ENCODE assay signal across 11 cellular contexts in genomic region chr1:30757976-30758688, GRCh38. TPM values are rescaled to one million over a fixed set of nuclear protein-coding genes. Genes with fewer than 3 reads are reported as not detected.
A peak's percentile ranks its signal among the peaks of the same experiment; 100 is the strongest.
DNase-seq lines count a peak whose midpoint lies in the region; TF ChIP-seq lines count a peak whose summit lies in the region.
"Had no signal": no experiment of that assay in that cellular context is flagged by ENCODE, and none has a peak within 500 bp of the region (broad histone marks: within the 10 kb centered on the region; RNA-seq: fewer than 3 reads in every experiment).

No MANE protein-coding gene starts in this region.

- no peak overlapping the region for H3K4ac ChIP-seq in neuronal stem cell (ENCODE audit: low read length)

- H2AK5ac ChIP-seq in neuronal stem cell (ENCODE audit: low read depth, low read length), result no peak overlapping the region

- no peak overlapping the region for H4K91ac ChIP-seq in neuronal stem cell (ENCODE audit: low read depth, low read length, poor library complexity)

- WGBS in adrenal gland, 4 donors, result 67 to 78% (median 69%) methylated on average over 8 to 9 of the region's 9 CpGs
- WGBS in neuronal stem cell (ENCODE audit: extremely low coverage in 2 of 2, insufficient read length in 2 of 2, insufficient replicate concordance in 1 of 2), 2 donors, result no CpG with 5 or more reads among the region's 9 CpGs

- peaks cover 26 to 35% of the 10 kb centered on the region in 2 donors for H3K36me3 Mint-ChIP-seq in CD14-positive monocyte

- H3K14ac ChIP-seq in neuronal stem cell (ENCODE audit: low read length), result peak overlapping the region; percentile 43

- TF ChIP-seq POLR2A in adrenal gland (IDR thresholded peaks at IDR 0.05), result no peak

- no peak overlapping the region for H2AFZ ChIP-seq in neuronal stem cell (ENCODE audit: low read length)

- H3K4me1 Mint-ChIP-seq in CD14-positive monocyte, result peaks cover 64% of the 10 kb centered on the region

- intact Hi-C loops in CD14-positive monocyte (cut with micrococcal nuclease), result loop anchor here (2.0 kb wide), 2 partner anchors 21 to 39 kb away; no protein-coding TSS in a partner anchor
- intact Hi-C loops in adrenal gland (cut with DNase I), result no loop called here

- H3K27ac ChIP-seq in adrenal gland, result peak overlapping the region in 4 of 5 donors; percentile 33 to 94 (median 77)
- H3K27ac ChIP-seq in neuronal stem cell (replicated peaks; ENCODE audit: low read length), result no peak overlapping the region

- no peaks in the 10 kb centered on the region for H3K9me3 ChIP-seq in adrenal gland (replicated peaks in 1 of 3)
- H3K9me3 ChIP-seq in neuronal stem cell (replicated peaks in 1 of 2; ENCODE audit: control insufficient read depth in 2 of 2, insufficient read depth in 1 of 2, low read depth in 1 of 2, low read length in 2 of 2), result peaks cover 0 to 3% of the 10 kb centered on the region in 2 donors

- H3K4me1 ChIP-seq in adrenal gland (replicated peaks in 1 of 2) (peaks cover under 1 to 7% of the 10 kb centered on the region in 2 donors), neuronal stem cell (ENCODE audit: control insufficient read depth in 2 of 2, insufficient read depth in 1 of 2, low read depth in 1 of 2, low read length in 2 of 2) (peaks cover 14 to 24% of the 10 kb centered on the region in 2 donors)

- H3K4me3 Mint-ChIP-seq in CD14-positive monocyte, result peak overlapping the region; percentile 82 to 92

- peaks cover 0 to 10% (median 3%) of the 10 kb centered on the region in 7 donors for H3K9me3 Mint-ChIP-seq in CD14-positive monocyte

- H3K18ac ChIP-seq in neuronal stem cell (ENCODE audit: low read length), result no peak overlapping the region

- no peak overlapping the region for H2BK5ac ChIP-seq in neuronal stem cell (ENCODE audit: low read length)

- no peaks in the 10 kb centered on the region for H3K79me1 ChIP-seq in neuronal stem cell (ENCODE audit: low read depth, low read length)

- no peak overlapping the region for H4K8ac ChIP-seq in neuronal stem cell (ENCODE audit: low read depth, low read length)

- H2BK12ac ChIP-seq in neuronal stem cell (ENCODE audit: low read length), result no peak overlapping the region

- no peaks in the 10 kb centered on the region for H3K27me3 Mint-ChIP-seq in CD14-positive monocyte (ENCODE audit: low read depth in 3 of 3)

- no peak overlapping the region for H3K4me2 ChIP-seq in neuronal stem cell (ENCODE audit: insufficient read depth, low read length, poor library complexity, severe bottlenecking)

- H3K27ac Mint-ChIP-seq in CD14-positive monocyte, result peak overlapping the region; percentile 99 to 100 (median 100)

- no peak for TF ChIP-seq CTCF in CD14-positive monocyte (IDR thresholded peaks at IDR 0.05)
- no peak for TF ChIP-seq CTCF in GM12875 (IDR thresholded peaks at IDR 0.05; ENCODE audit: borderline replicate concordance, insufficient read depth, low read depth, low read length)
- TF ChIP-seq CTCF in adrenal gland (IDR thresholded peaks at IDR 0.05), result peak in 1 of 6 experiments; percentile 14

- H3K23ac ChIP-seq in neuronal stem cell (ENCODE audit: low read depth, low read length, poor library complexity), result no peak overlapping the region

- H3K4me3 ChIP-seq in GM12875 (ENCODE audit: low read depth, low read length), result peak overlapping the region; percentile 96
- H3K4me3 ChIP-seq in adrenal gland, result peak overlapping the region in 1 of 4 donors; percentile 49
- H3K4me3 ChIP-seq in neuronal stem cell (ENCODE audit: low read length in 2 of 2), result no peak overlapping the region
- H3K4me3 ChIP-seq in H7 (ENCODE audit: insufficient read depth, low read depth, low read length), result no peak overlapping the region

- peak overlapping the region; percentile 43 for H2BK15ac ChIP-seq in neuronal stem cell (ENCODE audit: low read length)

- no peak overlapping the region for H3K9ac ChIP-seq in neuronal stem cell (ENCODE audit: low read depth, low read length, poor library complexity)

- no peak overlapping the region for H2BK120ac ChIP-seq in neuronal stem cell (ENCODE audit: low read depth, low read length)

- H3K36me3 ChIP-seq in adrenal gland (replicated peaks in 1 of 2) (no peaks in the 10 kb centered on the region), neuronal stem cell (replicated peaks in 1 of 2; ENCODE audit: control insufficient read depth in 2 of 2, insufficient read depth in 2 of 2, low read length in 2 of 2) (no peaks in the 10 kb centered on the region), H7 (replicated peaks; ENCODE audit: control insufficient read depth, insufficient read depth, low read length) (no peaks in the 10 kb centered on the region)

- DNase-seq in CD14-positive monocyte (ENCODE audit: low spot score), result no peak
- no peak for DNase-seq in adrenal gland
- DNase-seq in neuronal stem cell (ENCODE audit: low spot score), result no peak
- DNase-seq in activated CD4-positive, CD25-positive, alpha-beta regulatory T cell (lab: John Stamatoyannopoulos, UW), result no peak
- DNase-seq in H7, result no peak
- DNase-seq in NCI-H526 treated with DMSO at 0.1 percent for 48 hours (lab: John Stamatoyannopoulos, UW), result no peak
- no peak for DNase-seq in COLO829 (ENCODE audit: low spot score)
- DNase-seq: NCI-H187 had no signal

- H3K27me3 ChIP-seq in adrenal gland, result no peaks in the 10 kb centered on the region
- H3K27me3 ChIP-seq in neuronal stem cell (ENCODE audit: control insufficient read depth in 3 of 3, insufficient read depth in 3 of 3, low read depth in 1 of 3, low read length in 3 of 3), result no peaks in the 10 kb centered on the region
- H3K27me3 ChIP-seq in H7 (ENCODE audit: control insufficient read depth, insufficient read depth, low read length), result no peaks in the 10 kb centered on the region; the same call in none of the 2 replicates

RNA-seq across cellular contexts. Expression of gene LAPTM5, which starts 0.6 kb away (rescaled TPM):
- 1,000 to 10,000 TPM; 1,019 to 1,153 TPM for polyA plus RNA-seq in CD14-positive monocyte
- total RNA-seq in adrenal gland, result 100 to 1,000 TPM in 5 of 8 donors, 10 to 100 TPM in 3; 24.0 to 176 (median 130) TPM
- 100 to 1,000 TPM in 1 of 3 donors, 10 to 100 TPM in 2; 85.9 to 177 (median 97.1) TPM for polyA plus RNA-seq in adrenal gland
- polyA plus RNA-seq in neuronal stem cell (2013, experiment 1 of 2), result 0.15 TPM
- polyA plus RNA-seq in neuronal stem cell (2013, experiment 2 of 2), result 0.10 TPM
- total RNA-seq in H7 (2014; rRNA removed; shearing (Covaris generic)), result 0.26 and 0.28 TPM in 2 replicates

RNA-seq across cellular contexts. Expression of gene MATN1, which starts 34.7 kb away (rescaled TPM):
- not detected for polyA plus RNA-seq in CD14-positive monocyte
- total RNA-seq in adrenal gland, result under 1 TPM in 2 of 8 donors, not detected in 6; 0.27 to 0.55 TPM
- polyA plus RNA-seq in adrenal gland, result under 1 TPM; 0.05 to 0.10 (median 0.08) TPM
- polyA plus RNA-seq in neuronal stem cell (2013, experiment 1 of 2), result 0.04 TPM
- 0.01 TPM for polyA plus RNA-seq in neuronal stem cell (2013, experiment 2 of 2)
- 0.26 and 0.76 TPM in 2 replicates for total RNA-seq in H7 (2014; rRNA removed; shearing (Covaris generic))
- total RNA-seq: glomerular endothelial cell, ureter had no signal

Comparison
In these comparisons a context has a peak if more than half of its experiments do, and no peak if none do; other contexts are left out.
1. RNA of gene LAPTM5, which starts 0.6 kb away (total RNA-seq): 24.0 to 176 TPM in adrenal gland; 0.26 to 0.28 TPM in H7; every median in the first group is over 10 times any median in the second.
2. intact Hi-C loops: an anchor here in CD14-positive monocyte (2.0 kb wide); none called in adrenal gland.